ENCODE assay signal across 1 cellular context in genomic region chr6:17962436-17963031, GRCh38.
TF ChIP-seq lines count a peak whose summit lies in the region.

No MANE protein-coding gene starts in this region.

TF ChIP-seq in K562, 482 proteins besides CTCF, POLR2A, EP300 and RAD21 (continued from another document and continues in another):
- TF ChIP-seq, protein P1, sequence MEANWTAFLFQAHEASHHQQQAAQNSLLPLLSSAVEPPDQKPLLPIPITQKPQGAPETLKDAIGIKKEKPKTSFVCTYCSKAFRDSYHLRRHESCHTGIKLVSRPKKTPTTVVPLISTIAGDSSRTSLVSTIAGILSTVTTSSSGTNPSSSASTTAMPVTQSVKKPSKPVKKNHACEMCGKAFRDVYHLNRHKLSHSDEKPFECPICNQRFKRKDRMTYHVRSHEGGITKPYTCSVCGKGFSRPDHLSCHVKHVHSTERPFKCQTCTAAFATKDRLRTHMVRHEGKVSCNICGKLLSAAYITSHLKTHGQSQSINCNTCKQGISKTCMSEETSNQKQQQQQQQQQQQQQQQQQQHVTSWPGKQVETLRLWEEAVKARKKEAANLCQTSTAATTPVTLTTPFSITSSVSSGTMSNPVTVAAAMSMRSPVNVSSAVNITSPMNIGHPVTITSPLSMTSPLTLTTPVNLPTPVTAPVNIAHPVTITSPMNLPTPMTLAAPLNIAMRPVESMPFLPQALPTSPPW (CRISPR knock-in tag; IDR thresholded peaks at IDR 0.05): peak; percentile 94
- TF ChIP-seq, protein P2, sequence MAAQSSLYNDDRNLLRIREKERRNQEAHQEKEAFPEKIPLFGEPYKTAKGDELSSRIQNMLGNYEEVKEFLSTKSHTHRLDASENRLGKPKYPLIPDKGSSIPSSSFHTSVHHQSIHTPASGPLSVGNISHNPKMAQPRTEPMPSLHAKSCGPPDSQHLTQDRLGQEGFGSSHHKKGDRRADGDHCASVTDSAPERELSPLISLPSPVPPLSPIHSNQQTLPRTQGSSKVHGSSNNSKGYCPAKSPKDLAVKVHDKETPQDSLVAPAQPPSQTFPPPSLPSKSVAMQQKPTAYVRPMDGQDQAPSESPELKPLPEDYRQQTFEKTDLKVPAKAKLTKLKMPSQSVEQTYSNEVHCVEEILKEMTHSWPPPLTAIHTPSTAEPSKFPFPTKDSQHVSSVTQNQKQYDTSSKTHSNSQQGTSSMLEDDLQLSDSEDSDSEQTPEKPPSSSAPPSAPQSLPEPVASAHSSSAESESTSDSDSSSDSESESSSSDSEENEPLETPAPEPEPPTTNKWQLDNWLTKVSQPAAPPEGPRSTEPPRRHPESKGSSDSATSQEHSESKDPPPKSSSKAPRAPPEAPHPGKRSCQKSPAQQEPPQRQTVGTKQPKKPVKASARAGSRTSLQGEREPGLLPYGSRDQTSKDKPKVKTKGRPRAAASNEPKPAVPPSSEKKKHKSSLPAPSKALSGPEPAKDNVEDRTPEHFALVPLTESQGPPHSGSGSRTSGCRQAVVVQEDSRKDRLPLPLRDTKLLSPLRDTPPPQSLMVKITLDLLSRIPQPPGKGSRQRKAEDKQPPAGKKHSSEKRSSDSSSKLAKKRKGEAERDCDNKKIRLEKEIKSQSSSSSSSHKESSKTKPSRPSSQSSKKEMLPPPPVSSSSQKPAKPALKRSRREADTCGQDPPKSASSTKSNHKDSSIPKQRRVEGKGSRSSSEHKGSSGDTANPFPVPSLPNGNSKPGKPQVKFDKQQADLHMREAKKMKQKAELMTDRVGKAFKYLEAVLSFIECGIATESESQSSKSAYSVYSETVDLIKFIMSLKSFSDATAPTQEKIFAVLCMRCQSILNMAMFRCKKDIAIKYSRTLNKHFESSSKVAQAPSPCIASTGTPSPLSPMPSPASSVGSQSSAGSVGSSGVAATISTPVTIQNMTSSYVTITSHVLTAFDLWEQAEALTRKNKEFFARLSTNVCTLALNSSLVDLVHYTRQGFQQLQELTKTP (IDR thresholded peaks at IDR 0.05; ENCODE audit: low read depth in 1 of 2, partially characterized antibody in 2 of 2): peak; percentile 47 to 89
- no peak for TF ChIP-seq ZNF124 (CRISPR knock-in tag; IDR thresholded peaks at IDR 0.05)
- no peak for TF ChIP-seq KAT2B (IDR thresholded peaks at IDR 0.05; ENCODE audit: low read depth, low read length)
- no peak for TF ChIP-seq ARID3B (CRISPR knock-in tag; IDR thresholded peaks at IDR 0.05; ENCODE audit: borderline replicate concordance)
- TF ChIP-seq NCOR1 (IDR thresholded peaks at IDR 0.05): peak; percentile 97
- TF ChIP-seq MEF2D (tag; conservative IDR thresholded peaks at IDR 0.05; ENCODE audit: low read depth): peak; percentile 90
- no peak for TF ChIP-seq SREBF1 (IDR thresholded peaks at IDR 0.05; ENCODE audit: borderline replicate concordance, low read depth, low read length)
- peak; percentile 98 for TF ChIP-seq POLR2AphosphoS5 (IDR thresholded peaks at IDR 0.05; ENCODE audit: control insufficient read depth, insufficient read depth, low read depth, low read length)
- no peak for TF ChIP-seq ZFP91 (CRISPR knock-in tag; IDR thresholded peaks at IDR 0.05)
- peak; percentile 65 for TF ChIP-seq BACH1 (tag; IDR thresholded peaks at IDR 0.05)
- no peak for TF ChIP-seq ZNF668 (CRISPR knock-in tag; IDR thresholded peaks at IDR 0.05)
- TF ChIP-seq, protein P3, sequence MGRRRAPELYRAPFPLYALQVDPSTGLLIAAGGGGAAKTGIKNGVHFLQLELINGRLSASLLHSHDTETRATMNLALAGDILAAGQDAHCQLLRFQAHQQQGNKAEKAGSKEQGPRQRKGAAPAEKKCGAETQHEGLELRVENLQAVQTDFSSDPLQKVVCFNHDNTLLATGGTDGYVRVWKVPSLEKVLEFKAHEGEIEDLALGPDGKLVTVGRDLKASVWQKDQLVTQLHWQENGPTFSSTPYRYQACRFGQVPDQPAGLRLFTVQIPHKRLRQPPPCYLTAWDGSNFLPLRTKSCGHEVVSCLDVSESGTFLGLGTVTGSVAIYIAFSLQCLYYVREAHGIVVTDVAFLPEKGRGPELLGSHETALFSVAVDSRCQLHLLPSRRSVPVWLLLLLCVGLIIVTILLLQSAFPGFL (CRISPR knock-in tag; IDR thresholded peaks at IDR 0.05): no peak
- no peak for TF ChIP-seq ZNF146 (CRISPR knock-in tag; IDR thresholded peaks at IDR 0.05; ENCODE audit: unreplicated experiment)
- TF ChIP-seq ZNF324 (CRISPR knock-in tag; IDR thresholded peaks at IDR 0.05): no peak
- TF ChIP-seq NCOA2 (IDR thresholded peaks at IDR 0.05; ENCODE audit: partially characterized antibody in 2 of 2): peak in 1 of 2 experiments; percentile 53
- TF ChIP-seq SAFB2 (IDR thresholded peaks at IDR 0.05; ENCODE audit: borderline replicate concordance, low read depth, low read length, severe bottlenecking): no peak
- TF ChIP-seq ZNF212 (CRISPR knock-in tag; IDR thresholded peaks at IDR 0.05): 0 out of 2 replicates have a peak, but pooled peaks have one; percentile 77
- peak; percentile 88 for TF ChIP-seq HES1 (IDR thresholded peaks at IDR 0.05; ENCODE audit: low read depth)
- peak; percentile 15; the same call in 1 of the 2 replicates for TF ChIP-seq E2F5 (CRISPR knock-in tag; IDR thresholded peaks at IDR 0.05)
- no peak for TF ChIP-seq RBM39 (optimal IDR thresholded peaks at IDR 0.05; ENCODE audit: low read depth, low read length)
- peak; percentile 19; the same call in 1 of the 2 replicates for TF ChIP-seq THRAP3 (IDR thresholded peaks at IDR 0.05; ENCODE audit: borderline replicate concordance)
- 0 out of 2 replicates have a peak, but pooled peaks have one; percentile 5 for TF ChIP-seq GMEB1 (CRISPR knock-in tag; IDR thresholded peaks at IDR 0.05)
- TF ChIP-seq HDAC1 (IDR thresholded peaks at IDR 0.05): peak; percentile 87 to 99
- TF ChIP-seq, protein P4, sequence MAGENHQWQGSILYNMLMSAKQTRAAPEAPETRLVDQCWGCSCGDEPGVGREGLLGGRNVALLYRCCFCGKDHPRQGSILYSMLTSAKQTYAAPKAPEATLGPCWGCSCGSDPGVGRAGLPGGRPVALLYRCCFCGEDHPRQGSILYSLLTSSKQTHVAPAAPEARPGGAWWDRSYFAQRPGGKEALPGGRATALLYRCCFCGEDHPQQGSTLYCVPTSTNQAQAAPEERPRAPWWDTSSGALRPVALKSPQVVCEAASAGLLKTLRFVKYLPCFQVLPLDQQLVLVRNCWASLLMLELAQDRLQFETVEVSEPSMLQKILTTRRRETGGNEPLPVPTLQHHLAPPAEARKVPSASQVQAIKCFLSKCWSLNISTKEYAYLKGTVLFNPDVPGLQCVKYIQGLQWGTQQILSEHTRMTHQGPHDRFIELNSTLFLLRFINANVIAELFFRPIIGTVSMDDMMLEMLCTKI (IDR thresholded peaks at IDR 0.05; ENCODE audit: partially characterized antibody): no peak
- TF ChIP-seq DACH1 (IDR thresholded peaks at IDR 0.05; ENCODE audit: partially characterized antibody): peak; percentile 100
- no peak for TF ChIP-seq ZNF707 (CRISPR knock-in tag; conservative IDR thresholded peaks at IDR 0.05)
- TF ChIP-seq, protein P5, sequence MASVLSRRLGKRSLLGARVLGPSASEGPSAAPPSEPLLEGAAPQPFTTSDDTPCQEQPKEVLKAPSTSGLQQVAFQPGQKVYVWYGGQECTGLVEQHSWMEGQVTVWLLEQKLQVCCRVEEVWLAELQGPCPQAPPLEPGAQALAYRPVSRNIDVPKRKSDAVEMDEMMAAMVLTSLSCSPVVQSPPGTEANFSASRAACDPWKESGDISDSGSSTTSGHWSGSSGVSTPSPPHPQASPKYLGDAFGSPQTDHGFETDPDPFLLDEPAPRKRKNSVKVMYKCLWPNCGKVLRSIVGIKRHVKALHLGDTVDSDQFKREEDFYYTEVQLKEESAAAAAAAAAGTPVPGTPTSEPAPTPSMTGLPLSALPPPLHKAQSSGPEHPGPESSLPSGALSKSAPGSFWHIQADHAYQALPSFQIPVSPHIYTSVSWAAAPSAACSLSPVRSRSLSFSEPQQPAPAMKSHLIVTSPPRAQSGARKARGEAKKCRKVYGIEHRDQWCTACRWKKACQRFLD (CRISPR knock-in tag; IDR thresholded peaks at IDR 0.05): peak; percentile 98
- peak; percentile 95 for TF ChIP-seq TRIM24 (IDR thresholded peaks at IDR 0.05)
- TF ChIP-seq XRCC4 (IDR thresholded peaks at IDR 0.05; ENCODE audit: extremely low read depth, insufficient read depth, insufficient read length): no peak
- peak; percentile 28; the same call in 1 of the 2 replicates for TF ChIP-seq MAFG (tag; conservative IDR thresholded peaks at IDR 0.05)
- no peak for TF ChIP-seq ZSCAN29 (IDR thresholded peaks at IDR 0.05)
- TF ChIP-seq ZNF830 (CRISPR knock-in tag; IDR thresholded peaks at IDR 0.05): no peak
- TF ChIP-seq ARNT (IDR thresholded peaks at IDR 0.05): peak in 1 of 2 experiments; percentile 95
- TF ChIP-seq HMGN3 (IDR thresholded peaks at IDR 0.05; ENCODE audit: borderline replicate concordance, extremely low read depth, insufficient read length, low read depth, low read length): peak; percentile 94
- TF ChIP-seq EWSR1 (IDR thresholded peaks at IDR 0.05; ENCODE audit: borderline replicate concordance, low read depth, partially characterized antibody): no peak
- TF ChIP-seq ZNF445 (CRISPR knock-in tag; IDR thresholded peaks at IDR 0.05; ENCODE audit: low read depth): no peak
- no peak for TF ChIP-seq ZNF785 (CRISPR knock-in tag; IDR thresholded peaks at IDR 0.05)
- TF ChIP-seq FOXM1 (IDR thresholded peaks at IDR 0.05; ENCODE audit: low read depth): peak; percentile 87
- no peak for TF ChIP-seq FOXM1 (CRISPR knock-in tag; IDR thresholded peaks at IDR 0.05; ENCODE audit: low read depth)
- TF ChIP-seq GABPA (tag; conservative IDR thresholded peaks at IDR 0.05; ENCODE audit: low read depth): peak; percentile 65
- no peak; the same call in 1 of the 2 replicates for TF ChIP-seq ZNF644 (tag; IDR thresholded peaks at IDR 0.05; ENCODE audit: low read depth)
- peak; percentile 62; the same call in 1 of the 2 replicates for TF ChIP-seq CBX1 (IDR thresholded peaks at IDR 0.05; ENCODE audit: low read depth)
- TF ChIP-seq FOSL1 (tag; conservative IDR thresholded peaks at IDR 0.05): peak; percentile 85
- peak; percentile 50; the same call in 1 of the 2 replicates for TF ChIP-seq RB1 (IDR thresholded peaks at IDR 0.05; ENCODE audit: low read depth)
- no peak for TF ChIP-seq FOXA1 (IDR thresholded peaks at IDR 0.05; ENCODE audit: borderline replicate concordance)
- peak; percentile 79; the same call in 1 of the 2 replicates for TF ChIP-seq SMAD3 (CRISPR knock-in tag; conservative IDR thresholded peaks at IDR 0.05)
- TF ChIP-seq PHF8 (IDR thresholded peaks at IDR 0.05; ENCODE audit: borderline replicate concordance, low read length): no peak
